ENCODE assay signal across 32 cellular contexts in the genomic region with DNA sequence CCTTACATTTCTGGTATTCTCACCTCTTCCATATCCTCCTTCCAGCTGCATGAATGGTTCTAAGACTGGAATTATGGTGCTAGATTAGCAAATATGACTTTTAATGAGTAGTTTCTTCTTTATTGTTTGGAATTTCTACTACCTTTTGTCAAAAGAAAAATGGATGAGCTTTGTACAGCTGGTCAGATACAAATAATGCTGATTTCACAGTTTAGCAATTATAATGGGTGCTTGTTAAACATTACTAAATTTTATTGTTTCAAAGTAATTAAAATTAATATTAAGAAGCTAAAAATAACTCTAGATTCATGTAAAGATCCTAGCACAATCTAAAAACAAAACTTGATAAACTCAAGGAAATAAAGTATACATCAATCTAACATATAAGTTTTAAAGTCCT. TPM values are rescaled to one million over a fixed set of nuclear protein-coding genes. Genes with fewer than 3 reads are reported as not detected.
"Had no signal": no experiment of that assay in that cellular context is flagged by ENCODE, and none has a peak within 500 bp of the region (broad histone marks: within the 10 kb centered on the region; RNA-seq: fewer than 3 reads in every experiment).

No MANE protein-coding gene starts in this region.

- H3K36me3 Mint-ChIP-seq: activated CD4-positive, alpha-beta memory T cell treated with anti-CD3 and anti-CD28 coated beads for 36 hours; activated CD8-positive, alpha-beta memory T cell treated with anti-CD3 and anti-CD28 coated beads, Interleukin-2, amount 10 ng/mL, durations not matched to agents 7 days and 5 days; activated naive CD4-positive, alpha-beta T cell treated with anti-CD3 and anti-CD28 coated beads, Interleukin-2, amount 50 U/mL, for 24 hours; activated naive CD8-positive, alpha-beta T cell treated with anti-CD3 and anti-CD28 coated beads for 36 hours had no signal

- H3K27ac Mint-ChIP-seq: activated CD4-positive, alpha-beta memory T cell treated with anti-CD3 and anti-CD28 coated beads for 36 hours; activated CD4-positive, alpha-beta T cell treated with anti-CD3 and anti-CD28 coated beads for 36 hours; activated CD4-positive, alpha-beta T cell treated with anti-CD3 and anti-CD28 coated beads, Interleukin-2, amount 10 ng/mL, durations not matched to agents 24 days and 14 days; activated CD8-positive, alpha-beta memory T cell treated with anti-CD3 and anti-CD28 coated beads, Interleukin-2, amount 10 ng/mL, durations not matched to agents 7 days and 5 days; activated CD8-positive, alpha-beta T cell treated with anti-CD3 and anti-CD28 coated beads, Interleukin-2, amount 10 ng/mL, durations not matched to agents 7 days and 5 days; activated naive CD4-positive, alpha-beta T cell treated with anti-CD3 and anti-CD28 coated beads for 36 hours; activated naive CD4-positive, alpha-beta T cell treated with anti-CD3 and anti-CD28 coated beads, Interleukin-2, amount 50 U/mL, for 24 hours; activated naive CD8-positive, alpha-beta T cell treated with anti-CD3 and anti-CD28 coated beads for 36 hours; activated naive CD8-positive, alpha-beta T cell treated with anti-CD3 and anti-CD28 coated beads, Interleukin-2, amount 50 U/mL, for 24 hours; activated T-helper 1 cell treated with anti-CD3 and anti-CD28 coated beads, Interleukin-12 subunit alpha, Interleukin-12 subunit beta, Interleukin-2, Interleukin-4 antibody, amounts not matched to agents 30 ng/mL and 10 ng/mL and 1 ng/mL, durations not matched to agents 14 hours and 24 hours and 36 hours; activated T-helper 2 cell treated with anti-CD3 and anti-CD28 coated beads, Interferon-gamma antibody, Interleukin-2, Interleukin-4, amounts not matched to agents 10 μg/mL and 5 μg/mL and 100 μg/mL, durations not matched to agents 14 hours and 24 hours and 36 hours; effector memory CD8-positive, alpha-beta T cell had no signal

- H3K4me1 Mint-ChIP-seq: activated CD4-positive, alpha-beta T cell treated with anti-CD3 and anti-CD28 coated beads for 36 hours; activated CD4-positive, alpha-beta T cell treated with anti-CD3 and anti-CD28 coated beads, Interleukin-2, amount 10 ng/mL, durations not matched to agents 24 days and 14 days; activated CD8-positive, alpha-beta memory T cell treated with anti-CD3 and anti-CD28 coated beads, Interleukin-2, amount 10 ng/mL, durations not matched to agents 7 days and 5 days; activated naive CD4-positive, alpha-beta T cell treated with anti-CD3 and anti-CD28 coated beads, Interleukin-2, amount 50 U/mL, for 24 hours; activated naive CD8-positive, alpha-beta T cell treated with anti-CD3 and anti-CD28 coated beads for 36 hours; activated naive CD8-positive, alpha-beta T cell treated with anti-CD3 and anti-CD28 coated beads, Interleukin-2, amount 50 U/mL, for 24 hours had no signal

- H3K4me3 Mint-ChIP-seq: activated CD4-positive, alpha-beta memory T cell treated with anti-CD3 and anti-CD28 coated beads for 36 hours; activated CD4-positive, alpha-beta T cell treated with anti-CD3 and anti-CD28 coated beads for 36 hours; activated CD4-positive, alpha-beta T cell treated with anti-CD3 and anti-CD28 coated beads, Interleukin-2, amount 10 ng/mL, durations not matched to agents 24 days and 14 days; activated CD8-positive, alpha-beta memory T cell treated with anti-CD3 and anti-CD28 coated beads, Interleukin-2, amount 10 ng/mL, durations not matched to agents 7 days and 5 days; activated CD8-positive, alpha-beta T cell treated with anti-CD3 and anti-CD28 coated beads, Interleukin-2, amount 10 ng/mL, durations not matched to agents 7 days and 5 days; activated naive CD4-positive, alpha-beta T cell treated with anti-CD3 and anti-CD28 coated beads for 36 hours; activated naive CD4-positive, alpha-beta T cell treated with anti-CD3 and anti-CD28 coated beads, Interleukin-2, amount 50 U/mL, for 24 hours; activated naive CD8-positive, alpha-beta T cell treated with anti-CD3 and anti-CD28 coated beads for 36 hours; activated naive CD8-positive, alpha-beta T cell treated with anti-CD3 and anti-CD28 coated beads, Interleukin-2, amount 50 U/mL, for 24 hours; activated T-helper 1 cell treated with anti-CD3 and anti-CD28 coated beads, Interleukin-12 subunit alpha, Interleukin-12 subunit beta, Interleukin-2, Interleukin-4 antibody, amounts not matched to agents 30 ng/mL and 10 ng/mL and 1 ng/mL, durations not matched to agents 14 hours and 24 hours and 36 hours; effector memory CD8-positive, alpha-beta T cell had no signal

- ATAC-seq: activated CD4-positive, alpha-beta T cell treated with anti-CD3 and anti-CD28 coated beads for 36 hours; activated CD8-positive, alpha-beta memory T cell treated with anti-CD3 and anti-CD28 coated beads, Interleukin-2, amount 10 ng/mL, durations not matched to agents 7 days and 5 days; activated CD8-positive, alpha-beta T cell treated with anti-CD3 and anti-CD28 coated beads, Interleukin-2, amount 10 ng/mL, durations not matched to agents 7 days and 5 days; activated naive CD8-positive, alpha-beta T cell treated with anti-CD3 and anti-CD28 coated beads, Interleukin-2, amount 50 U/mL, for 24 hours; body of pancreas; effector memory CD8-positive, alpha-beta T cell; foreskin keratinocyte; gastroesophageal sphincter; heart right ventricle had no signal

- DNase-seq: activated CD4-positive, alpha-beta memory T cell treated with anti-CD3 and anti-CD28 coated beads for 36 hours; activated CD4-positive, alpha-beta T cell treated with anti-CD3 and anti-CD28 coated beads for 36 hours; activated CD4-positive, alpha-beta T cell treated with anti-CD3 and anti-CD28 coated beads, Interleukin-2, amount 10 ng/mL, durations not matched to agents 24 days and 14 days; activated CD4-positive, CD25-positive, alpha-beta regulatory T cell; activated CD4-positive, CD25-positive, alpha-beta regulatory T cell treated with anti-CD3 and anti-CD28 coated beads, Interleukin-2, amount 50 U/mL, for 72 hours; activated CD8-positive, alpha-beta memory T cell treated with anti-CD3 and anti-CD28 coated beads, Interleukin-2, amount 10 ng/mL, durations not matched to agents 7 days and 5 days; activated CD8-positive, alpha-beta memory T cell treated with anti-CD3 and anti-CD28 coated beads, Interleukin-2, amount 50 U/mL, for 4 hours; activated CD8-positive, alpha-beta T cell treated with anti-CD3 and anti-CD28 coated beads, Interleukin-2, amount 10 ng/mL, durations not matched to agents 7 days and 5 days; activated effector memory CD4-positive, alpha-beta T cell treated with anti-CD3 and anti-CD28 coated beads, Interleukin-2, amount 50 U/mL, for 16 hours; activated naive CD4-positive, alpha-beta T cell treated with anti-CD3 and anti-CD28 coated beads for 36 hours; activated naive CD8-positive, alpha-beta T cell treated with anti-CD3 and anti-CD28 coated beads for 36 hours; activated naive CD8-positive, alpha-beta T cell treated with anti-CD3 and anti-CD28 coated beads, Interleukin-2, amount 50 U/mL, for 24 hours; activated T-cell treated with anti-CD3 and anti-CD28 coated beads, Interleukin-2, amount 50 U/mL, for 1 hour; activated T-cell treated with anti-CD3 and anti-CD28 coated beads, Interleukin-2, amount 50 U/mL, for 48 hours; adrenal gland; amygdala; aorta; body of pancreas; caudate nucleus; cortex of kidney; dermis blood vessel endothelial cell; effector CD4-positive, alpha-beta T cell; effector memory CD8-positive, alpha-beta T cell; erythroblast; foreskin keratinocyte; heart right ventricle; T-helper 2 cell had no signal

- H3K9me3 Mint-ChIP-seq: activated CD4-positive, alpha-beta memory T cell treated with anti-CD3 and anti-CD28 coated beads for 36 hours; activated CD4-positive, alpha-beta T cell treated with anti-CD3 and anti-CD28 coated beads, Interleukin-2, amount 10 ng/mL, durations not matched to agents 24 days and 14 days; activated naive CD4-positive, alpha-beta T cell treated with anti-CD3 and anti-CD28 coated beads for 36 hours; activated naive CD4-positive, alpha-beta T cell treated with anti-CD3 and anti-CD28 coated beads, Interleukin-2, amount 50 U/mL, for 24 hours; activated naive CD8-positive, alpha-beta T cell treated with anti-CD3 and anti-CD28 coated beads for 36 hours; activated naive CD8-positive, alpha-beta T cell treated with anti-CD3 and anti-CD28 coated beads, Interleukin-2, amount 50 U/mL, for 24 hours; activated T-helper 1 cell treated with anti-CD3 and anti-CD28 coated beads, Interleukin-12 subunit alpha, Interleukin-12 subunit beta, Interleukin-2, Interleukin-4 antibody, amounts not matched to agents 30 ng/mL and 10 ng/mL and 1 ng/mL, durations not matched to agents 14 hours and 24 hours and 36 hours; activated T-helper 2 cell treated with anti-CD3 and anti-CD28 coated beads, Interferon-gamma antibody, Interleukin-2, Interleukin-4, amounts not matched to agents 10 μg/mL and 5 μg/mL and 100 μg/mL, durations not matched to agents 14 hours and 24 hours and 36 hours; effector memory CD8-positive, alpha-beta T cell had no signal

RNA-seq across cellular contexts. Expression of a gene that starts 32.3 kb away (rescaled TPM):
- total RNA-seq: activated CD4-positive, alpha-beta memory T cell treated with anti-CD3 and anti-CD28 coated beads for 36 hours; activated CD4-positive, alpha-beta T cell treated with anti-CD3 and anti-CD28 coated beads for 36 hours; activated CD4-positive, alpha-beta T cell treated with anti-CD3 and anti-CD28 coated beads, Interleukin-2, amount 10 ng/mL, durations not matched to agents 24 days and 14 days; activated CD8-positive, alpha-beta memory T cell treated with anti-CD3 and anti-CD28 coated beads for 36 hours; activated CD8-positive, alpha-beta memory T cell treated with anti-CD3 and anti-CD28 coated beads, Interleukin-2, amount 10 ng/mL, durations not matched to agents 7 days and 5 days; activated CD8-positive, alpha-beta T cell treated with anti-CD3 and anti-CD28 coated beads, Interleukin-2, amount 10 ng/mL, durations not matched to agents 7 days and 5 days; activated naive CD4-positive, alpha-beta T cell treated with anti-CD3 and anti-CD28 coated beads for 36 hours; activated naive CD8-positive, alpha-beta T cell treated with anti-CD3 and anti-CD28 coated beads for 36 hours; activated T-helper 1 cell treated with anti-CD3 and anti-CD28 coated beads, Interleukin-12 subunit alpha, Interleukin-12 subunit beta, Interleukin-2, Interleukin-4 antibody, amounts not matched to agents 30 ng/mL and 10 ng/mL and 1 ng/mL, durations not matched to agents 14 hours and 24 hours and 36 hours; activated T-helper 2 cell treated with anti-CD3 and anti-CD28 coated beads, Interferon-gamma antibody, Interleukin-2, Interleukin-4, amounts not matched to agents 10 μg/mL and 5 μg/mL and 100 μg/mL, durations not matched to agents 14 hours and 24 hours and 36 hours had no signal
